Comparison of ENCODE assay signal across 26 cellular contexts in genomic region chr10:123678376-123678775, GRCh38. TPM values are rescaled to one million over a fixed set of nuclear protein-coding genes. Genes with fewer than 3 reads are reported as not detected.
"Had no signal": no experiment of that assay in that cellular context is flagged by ENCODE, and none has a peak within 500 bp of the region (broad histone marks: within the 10 kb centered on the region; RNA-seq: fewer than 3 reads in every experiment).

No MANE protein-coding gene starts in this region.

- H3K36me3 ChIP-seq: cardiac muscle cell, esophagus squamous epithelium, lower lobe of right lung, transverse colon, uterus had no signal

- H3K4me1 ChIP-seq: esophagus squamous epithelium, lower lobe of right lung, transverse colon, uterus had no signal

- H3K9me3 Mint-ChIP-seq: activated CD4-positive, alpha-beta T cell treated with anti-CD3 and anti-CD28 coated beads, Interleukin-2, amount 10 ng/mL, durations not matched to agents 24 days and 14 days; activated CD8-positive, alpha-beta T cell treated with anti-CD3 and anti-CD28 coated beads for 36 hours; activated naive CD8-positive, alpha-beta T cell treated with anti-CD3 and anti-CD28 coated beads for 36 hours; activated T-helper 17 cell treated with anti-CD3 and anti-CD28 coated beads, Interleukin-2, amount 50 U/mL, for 72 hours; mesothelial cell of epicardium; stimulated activated naive CD8-positive, alpha-beta T cell treated with anti-CD3 and anti-CD28 coated beads, Interleukin-15, Interleukin-2, amounts not matched to agents 100 ng/mL and 50 ng/mL, for 24 hours had no signal

- H3K4me3 Mint-ChIP-seq: activated CD4-positive, alpha-beta T cell treated with anti-CD3 and anti-CD28 coated beads, Interleukin-2, amount 10 ng/mL, durations not matched to agents 24 days and 14 days; activated CD8-positive, alpha-beta T cell treated with anti-CD3 and anti-CD28 coated beads for 36 hours; activated naive CD8-positive, alpha-beta T cell treated with anti-CD3 and anti-CD28 coated beads for 36 hours; activated T-helper 17 cell treated with anti-CD3 and anti-CD28 coated beads, Interleukin-2, amount 50 U/mL, for 72 hours; mesothelial cell of epicardium; stimulated activated naive CD8-positive, alpha-beta T cell treated with anti-CD3 and anti-CD28 coated beads, Interleukin-15, Interleukin-2, amounts not matched to agents 100 ng/mL and 50 ng/mL, for 24 hours had no signal

- ATAC-seq: activated CD8-positive, alpha-beta T cell treated with anti-CD3 and anti-CD28 coated beads for 36 hours; activated T-helper 17 cell treated with anti-CD3 and anti-CD28 coated beads, Interleukin-2, amount 50 U/mL, for 72 hours; left colon; lower lobe of right lung had no signal

- H3K27me3 Mint-ChIP-seq: activated CD4-positive, alpha-beta T cell treated with anti-CD3 and anti-CD28 coated beads, Interleukin-2, amount 10 ng/mL, durations not matched to agents 24 days and 14 days; activated naive CD8-positive, alpha-beta T cell treated with anti-CD3 and anti-CD28 coated beads for 36 hours had no signal

- H3K27ac ChIP-seq: cardiac muscle cell, esophagus squamous epithelium, lower lobe of right lung, transverse colon, uterus had no signal

- H3K4me1 Mint-ChIP-seq: activated CD4-positive, alpha-beta T cell treated with anti-CD3 and anti-CD28 coated beads, Interleukin-2, amount 10 ng/mL, durations not matched to agents 24 days and 14 days; activated naive CD8-positive, alpha-beta T cell treated with anti-CD3 and anti-CD28 coated beads for 36 hours; activated T-helper 17 cell treated with anti-CD3 and anti-CD28 coated beads, Interleukin-2, amount 50 U/mL, for 72 hours; mesothelial cell of epicardium had no signal

- H3K9me3 ChIP-seq: esophagus squamous epithelium, lower lobe of right lung, transverse colon, uterus had no signal

- DNase-seq: activated CD4-positive, alpha-beta T cell treated with anti-CD3 and anti-CD28 coated beads, Interleukin-2, amount 10 ng/mL, durations not matched to agents 24 days and 14 days; activated CD4-positive, CD25-positive, alpha-beta regulatory T cell; activated CD8-positive, alpha-beta T cell treated with anti-CD3 and anti-CD28 coated beads for 36 hours; activated naive CD4-positive, alpha-beta T cell; activated naive CD8-positive, alpha-beta T cell treated with anti-CD3 and anti-CD28 coated beads for 36 hours; activated T-cell treated with anti-CD3 and anti-CD28 coated beads, Interleukin-2, amount 50 U/mL, for 1 hour; amniotic stem cell; dermis blood vessel endothelial cell; effector memory CD4-positive, alpha-beta T cell; esophagus squamous epithelium; islet precursor cell; left colon; lower lobe of right lung; retina; stimulated activated CD4-positive, alpha-beta T cell treated with anti-CD3 and anti-CD28 coated beads, Interleukin-2, amount 100 ng/mL, for 48 hours; transverse colon; uterus had no signal

- H3K27me3 ChIP-seq: transverse colon, uterus had no signal

- H3K4me3 ChIP-seq: cardiac muscle cell, esophagus squamous epithelium, lower lobe of right lung, transverse colon, uterus had no signal

- H3K27ac Mint-ChIP-seq: activated CD4-positive, alpha-beta T cell treated with anti-CD3 and anti-CD28 coated beads, Interleukin-2, amount 10 ng/mL, durations not matched to agents 24 days and 14 days; activated CD8-positive, alpha-beta T cell treated with anti-CD3 and anti-CD28 coated beads for 36 hours; activated naive CD8-positive, alpha-beta T cell treated with anti-CD3 and anti-CD28 coated beads for 36 hours; activated T-helper 17 cell treated with anti-CD3 and anti-CD28 coated beads, Interleukin-2, amount 50 U/mL, for 72 hours; mesothelial cell of epicardium; stimulated activated naive CD8-positive, alpha-beta T cell treated with anti-CD3 and anti-CD28 coated beads, Interleukin-15, Interleukin-2, amounts not matched to agents 100 ng/mL and 50 ng/mL, for 24 hours had no signal

- H3K36me3 Mint-ChIP-seq: activated naive CD8-positive, alpha-beta T cell treated with anti-CD3 and anti-CD28 coated beads for 36 hours; mesothelial cell of epicardium had no signal

RNA-seq across cellular contexts. Expression of gene GPR26, which starts 12.2 kb away (rescaled TPM):
- total RNA-seq: activated CD4-positive, alpha-beta T cell treated with anti-CD3 and anti-CD28 coated beads, Interleukin-2, amount 10 ng/mL, durations not matched to agents 24 days and 14 days; activated CD8-positive, alpha-beta T cell treated with anti-CD3 and anti-CD28 coated beads for 36 hours; activated naive CD8-positive, alpha-beta T cell treated with anti-CD3 and anti-CD28 coated beads for 36 hours; activated T-helper 17 cell treated with anti-CD3 and anti-CD28 coated beads, Interleukin-2, amount 50 U/mL, for 72 hours; cardiac muscle cell; dermis blood vessel endothelial cell; esophagus squamous epithelium; fibroblast of villous mesenchyme; glomerular endothelial cell; left colon; lower lobe of right lung; mesothelial cell of epicardium; omental fat pad; posterior vena cava; skeletal muscle tissue; transverse colon; uterus had no signal
- polyA plus RNA-seq: cardiac muscle cell had no signal
